ENCODE assay signal across 1 cellular context in genomic region chr2:212032032-212032431, GRCh38.
TF ChIP-seq lines count a peak whose summit lies in the region.

No MANE protein-coding gene starts in this region.

TF ChIP-seq in SK-N-SH treated with all-trans-retinoic acid at 6 μM for 48 hours, 23 proteins besides CTCF, POLR2A, EP300 and RAD21 (continued from another document):
- TF ChIP-seq PATZ1 (CRISPR knock-in tag; IDR thresholded peaks at IDR 0.05; ENCODE audit: borderline replicate concordance) (no peak), TCF4 (CRISPR knock-in tag; IDR thresholded peaks at IDR 0.05; ENCODE audit: borderline replicate concordance) (peak; percentile 73; the same call in 1 of the 2 replicates), ZNF8 (CRISPR knock-in tag; IDR thresholded peaks at IDR 0.05) (0 out of 2 replicates have a peak, but pooled peaks have one; percentile 11), ZC3H10 (CRISPR knock-in tag; IDR thresholded peaks at IDR 0.05) (no peak)
